Comparison of ENCODE assay signal across 8 cellular contexts in genomic region chr20:53751394-53752368, GRCh38.
DNase-seq lines count a peak whose midpoint lies in the region; ATAC-seq, FAIRE-seq and TF ChIP-seq lines count a peak whose summit lies in the region.

No MANE protein-coding gene starts in this region.

- H3F3A ChIP-seq in SK-N-SH (replicated peaks; ENCODE audit: insufficient read depth): peaks cover 19% of the 10 kb centered on the region

- H2BK5ac ChIP-seq in H1 (ENCODE audit: low read depth, low read length): peak overlapping the region; percentile 72; the same call in 1 of the 2 replicates

- peak overlapping the region; percentile 73 for H2BK12ac ChIP-seq in H1 (ENCODE audit: low read depth, low read length)

- no peak overlapping the region for H3K4ac ChIP-seq in H1 (replicated peaks; ENCODE audit: insufficient read length, low read depth, low read length)

- peak overlapping the region; percentile 11; the same call in 1 of the 2 replicates for H2AK5ac ChIP-seq in H1 (ENCODE audit: low read depth, low read length)

- peak; percentile 54 for ATAC-seq in HG03060 (IDR thresholded peaks at IDR 0.05; ENCODE audit: low read depth, unreplicated experiment)

- peak; percentile 21 for DNase-seq in stimulated activated CD4-positive, alpha-beta T cell treated with anti-CD3 and anti-CD28 coated beads, Interleukin-1b, Interleukin-23, amount 100 ng/mL, for 48 hours
- DNase-seq in stimulated activated CD4-positive, alpha-beta T cell treated with anti-CD3 and anti-CD28 coated beads, Interleukin-12 subunit alpha, Interleukin-12 subunit beta, amount 100 ng/mL, for 4 hours: no peak
- no peak for DNase-seq in SK-N-SH
- DNase-seq in H1 (ENCODE audit: low read depth in 1 of 2, low spot score in 2 of 2): no peak
- peak; percentile 67 for DNase-seq in pons (ENCODE audit: low spot score)
- no peak for DNase-seq in midbrain (lab: John Stamatoyannopoulos, UW)
- no peak for DNase-seq in NCI-H1048 (lab: John Stamatoyannopoulos, UW)

- H4K5ac ChIP-seq in H1 (ENCODE audit: insufficient read length, low read depth, low read length): no peak overlapping the region

- no peak for TF ChIP-seq EP300 in SK-N-SH (IDR thresholded peaks at IDR 0.05; ENCODE audit: borderline replicate concordance in 1 of 2, low read depth in 1 of 2, low read length in 1 of 2)
- TF ChIP-seq EP300 in H1 (IDR thresholded peaks at IDR 0.05; ENCODE audit: borderline replicate concordance in 1 of 2, low read depth in 2 of 2, low read length in 2 of 2): no peak

- H3K14ac ChIP-seq in H1 (ENCODE audit: insufficient read length): no peak overlapping the region

- H3K4me3 ChIP-seq in SK-N-SH (ENCODE audit: low read depth in 2 of 2, low read length in 1 of 2) (no peak overlapping the region), H1 (ENCODE audit: extremely low read depth in 1 of 4, insufficient read depth in 2 of 4, low read depth in 3 of 4, low read length in 4 of 4) (no peak overlapping the region)

- H4K91ac ChIP-seq in H1 (replicated peaks; ENCODE audit: insufficient read length, low read length): no peak overlapping the region

- H4K20me1 ChIP-seq in SK-N-SH (ENCODE audit: insufficient read depth): no peaks in the 10 kb centered on the region
- H4K20me1 ChIP-seq in H1 (replicated peaks in 1 of 2; ENCODE audit: control insufficient read depth in 1 of 2, insufficient read depth in 2 of 2, low read length in 2 of 2): no peaks in the 10 kb centered on the region

- CTCF ChIA-PET in SK-N-SH (lab: Yijun Ruan, JAX): interaction anchor here (0.5 to 4.2 kb wide), 3 partner anchors 164 to 190 kb away, joined by 3 to 20 read pairs (median 3); no protein-coding TSS in a partner anchor
- CTCF ChIA-PET in H1 (lab: Charles Lee; ENCODE audit: partially characterized antibody): interaction anchor here (1.6 to 2.4 kb wide), 2 partner anchors 13 to 164 kb away, joined by 7 to 8 read pairs; no protein-coding TSS in a partner anchor

- no peaks in the 10 kb centered on the region for H3K27me3 ChIP-seq in SK-N-SH (ENCODE audit: insufficient read depth)
- H3K27me3 ChIP-seq in H1 (replicated peaks in 1 of 4; ENCODE audit: control insufficient read depth in 3 of 4, extremely low read depth in 1 of 4, insufficient read depth in 3 of 4, low read length in 3 of 4): no peaks in the 10 kb centered on the region

- peaks cover 2% of the 10 kb centered on the region; the same call in 1 of the 2 replicates for H3K23me2 ChIP-seq in H1 (ENCODE audit: low read depth, low read length)

- H4K8ac ChIP-seq in H1 (ENCODE audit: extremely low read depth, insufficient read depth, low read length): no peak overlapping the region

- H3K79me2 ChIP-seq in SK-N-SH (ENCODE audit: insufficient read depth) (no peaks in the 10 kb centered on the region), H1 (ENCODE audit: control insufficient read depth in 1 of 2, insufficient read depth in 2 of 2, low read length in 2 of 2) (no peaks in the 10 kb centered on the region)

- no peaks in the 10 kb centered on the region for H3K9me2 ChIP-seq in SK-N-SH

- H2AFZ ChIP-seq in SK-N-SH (ENCODE audit: low read depth) (peak overlapping the region; percentile 88), H1 (ENCODE audit: low read length) (peak overlapping the region; percentile 85)

- H3K27ac ChIP-seq in SK-N-SH (ENCODE audit: low read depth in 2 of 2, low read length in 1 of 2) (peak overlapping the region; percentile 83 to 95), H1 (ENCODE audit: low read depth, low read length) (no peak overlapping the region)

- H3K9ac ChIP-seq in SK-N-SH: peak overlapping the region; percentile 30; the same call in 1 of the 2 replicates
- no peak overlapping the region; a peak in 1 of 7 replicates for H3K9ac ChIP-seq in H1 (replicated peaks in 1 of 4; ENCODE audit: extremely low read depth in 1 of 4, low read depth in 3 of 4, low read length in 3 of 4)

- H2BK20ac ChIP-seq in H1 (ENCODE audit: low read length): peak overlapping the region; percentile 68; the same call in 1 of the 2 replicates

- H3K36me3 ChIP-seq in SK-N-SH (replicated peaks in 1 of 2; ENCODE audit: control insufficient read depth in 1 of 2, insufficient read depth in 2 of 2, low read length in 1 of 2): no peaks in the 10 kb centered on the region
- no peaks in the 10 kb centered on the region for H3K36me3 ChIP-seq in H1 (ENCODE audit: control insufficient read depth in 2 of 4, insufficient read depth in 4 of 4, low read length in 3 of 4)

- POLR2A ChIA-PET in SK-N-SH (lab: Yijun Ruan, JAX) (interaction anchor here (0.5 to 1.4 kb wide), 3 partner anchors 15 to 163 kb away, joined by 3 to 12 read pairs (median 4); no protein-coding TSS in a partner anchor), H1 (lab: Charles Lee; ENCODE audit: partially characterized antibody) (interaction anchor here (0.5 to 2.6 kb wide), 10 partner anchors 9 to 164 kb away, joined by 3 to 13 read pairs (median 4); no protein-coding TSS in a partner anchor)

- no peak for TF ChIP-seq POLR2A in H1 (IDR thresholded peaks at IDR 0.05; ENCODE audit: control extremely low read depth in 1 of 2, low read depth in 2 of 2, low read length in 2 of 2)

- TF ChIP-seq CTCF in SK-N-SH (IDR thresholded peaks at IDR 0.05) (no peak), H1 (IDR thresholded peaks at IDR 0.05; ENCODE audit: control extremely low read depth in 1 of 3, insufficient read depth in 1 of 3, low read depth in 1 of 3, low read length in 3 of 3) (no peak)

- no peak for TF ChIP-seq RAD21 in SK-N-SH (IDR thresholded peaks at IDR 0.05; ENCODE audit: low read length)
- no peak for TF ChIP-seq RAD21 in H1 (IDR thresholded peaks at IDR 0.05 in 1 of 2, conservative IDR thresholded peaks at IDR 0.05 in 1 of 2; ENCODE audit: low read depth in 2 of 2, low read length in 2 of 2)

- H2BK120ac ChIP-seq in H1 (replicated peaks; ENCODE audit: low read depth, low read length): no peak overlapping the region

- FAIRE-seq in H1 (lab: Jason Lieb, UNC): no peak

- H3K4me1 ChIP-seq in SK-N-SH (ENCODE audit: control insufficient read depth in 1 of 2, insufficient read depth in 2 of 2, low read depth in 1 of 2, low read length in 1 of 2) (peaks cover 12 to 23% of the 10 kb centered on the region in 2 experiments; a peak in 3 of 4 replicates), H1 (replicated peaks in 1 of 4; ENCODE audit: control insufficient read depth in 3 of 4, insufficient read depth in 4 of 4, low read length in 3 of 4) (peaks cover 5 to 31% (median 21%) of the 10 kb centered on the region in 4 experiments; a peak in 6 of 7 replicates)

- H2BK15ac ChIP-seq in H1 (ENCODE audit: low read length): no peak overlapping the region

- H3K23ac ChIP-seq in H1 (ENCODE audit: insufficient read length): no peak overlapping the region

- no peak overlapping the region for H3K56ac ChIP-seq in H1 (replicated peaks; ENCODE audit: insufficient read length, low read depth, low read length)

- H3K4me2 ChIP-seq in SK-N-SH (peak overlapping the region; percentile 20; the same call in 1 of the 2 replicates), H1 (ENCODE audit: insufficient read depth in 1 of 2, low read depth in 2 of 2, low read length in 2 of 2) (no peak overlapping the region)

- peak overlapping the region; percentile 12 for H3K18ac ChIP-seq in H1 (ENCODE audit: extremely low read depth, low read length)

- no peaks in the 10 kb centered on the region for H3K9me3 ChIP-seq in SK-N-SH
- H3K9me3 ChIP-seq in H1 (ENCODE audit: insufficient read depth in 2 of 2, low read depth in 1 of 2, low read length in 1 of 2): no peaks in the 10 kb centered on the region

- 70% methylated on average over 11 of the region's 11 CpGs for WGBS in SK-N-SH (ENCODE audit: low lambda C conversion rate)
- 65% methylated on average over 11 of the region's 11 CpGs; no CpG with 5 or more reads in 1 of the 2 experiments for WGBS in H1 (ENCODE audit: extremely low coverage in 1 of 2, insufficient coverage in 1 of 2, insufficient read length in 1 of 2, insufficient replicate concordance in 2 of 2, low coverage in 1 of 2, low lambda C conversion rate in 2 of 2, missing lambda C conversion rate in 1 of 2), 2 experiments

- no peaks in the 10 kb centered on the region for H3K79me1 ChIP-seq in H1 (ENCODE audit: low read depth, low read length)

TF ChIP-seq in SK-N-SH, 30 proteins besides CTCF, POLR2A, EP300 and RAD21 (continues in another document):
- TF ChIP-seq YY1 (IDR thresholded peaks at IDR 0.05; ENCODE audit: low read depth): no peak
- TF ChIP-seq MAX (IDR thresholded peaks at IDR 0.05; ENCODE audit: low read depth): no peak
- no peak for TF ChIP-seq EZH2phosphoT487 (IDR thresholded peaks at IDR 0.05; ENCODE audit: borderline replicate concordance, low read depth)
- no peak for TF ChIP-seq MEF2A (IDR thresholded peaks at IDR 0.05; ENCODE audit: borderline replicate concordance, low read depth)
- no peak for TF ChIP-seq SMC3 (IDR thresholded peaks at IDR 0.05; ENCODE audit: low read depth, low read length)
- TF ChIP-seq FOSL2 (IDR thresholded peaks at IDR 0.05; ENCODE audit: borderline replicate concordance, low read depth): no peak
- TF ChIP-seq RXRA (IDR thresholded peaks at IDR 0.05; ENCODE audit: borderline replicate concordance, low read depth): no peak
- no peak for TF ChIP-seq NFIC (IDR thresholded peaks at IDR 0.05; ENCODE audit: borderline replicate concordance)

TF ChIP-seq in H1, 55 proteins besides CTCF, POLR2A, EP300 and RAD21 (continues in another document):
- TF ChIP-seq TCF12 (IDR thresholded peaks at IDR 0.05; ENCODE audit: low read depth, low read length): no peak
- no peak for TF ChIP-seq HDAC2 (IDR thresholded peaks at IDR 0.05; ENCODE audit: borderline replicate concordance in 1 of 2, low read depth in 2 of 2, low read length in 2 of 2)
- no peak for TF ChIP-seq ATF2 (IDR thresholded peaks at IDR 0.05; ENCODE audit: low read length)
- no peak for TF ChIP-seq E2F6 (IDR thresholded peaks at IDR 0.05)

Comparison
In these comparisons a context has a peak if more than half of its experiments do, and no peak if none do; other contexts are left out.
1. DNase-seq: peak in stimulated activated CD4-positive, alpha-beta T cell treated with anti-CD3 and anti-CD28 coated beads, Interleukin-1b, Interleukin-23, amount 100 ng/mL, for 48 hours (single experiment) and pons (single experiment); none in stimulated activated CD4-positive, alpha-beta T cell treated with anti-CD3 and anti-CD28 coated beads, Interleukin-12 subunit alpha, Interleukin-12 subunit beta, amount 100 ng/mL, for 4 hours (single experiment), SK-N-SH (single experiment), H1 (0 of 2), midbrain (single experiment) and NCI-H1048 (single experiment).